In genomic region chr13:85575110-85575509, GRCh38 we compare ENCODE assay signal across 20 cellular contexts.
DNase-seq lines count a peak whose midpoint lies in the region; ATAC-seq and TF ChIP-seq lines count a peak whose summit lies in the region.
"Had no signal": no experiment of that assay in that cellular context is flagged by ENCODE, and none has a peak within 500 bp of the region (broad histone marks: within the 10 kb centered on the region; RNA-seq: fewer than 3 reads in every experiment).

No MANE protein-coding gene starts in this region.

- no peak overlapping the region for H3K4ac ChIP-seq in trophoblast cell (ENCODE audit: low read depth, low read length)

- no peaks in the 10 kb centered on the region for H3K79me2 ChIP-seq in trophoblast cell (ENCODE audit: control insufficient read depth, insufficient read depth, low read length, poor library complexity)

- H4K91ac ChIP-seq in trophoblast cell (ENCODE audit: low read depth, low read length): no peak overlapping the region

- H2BK120ac ChIP-seq in trophoblast cell (ENCODE audit: insufficient read depth, low read length, poor library complexity): no peak overlapping the region

- H3K27ac Mint-ChIP-seq in stimulated activated naive B cell treated with anti-CD40 and anti-IgM and Interleukin-4, amounts not matched to agents 10 μg/mL and 1 μg/mL and 100 μg/mL, for 72 hours: no peak overlapping the region
- H3K27ac Mint-ChIP-seq: B cell; CD14-positive monocyte; CD4-positive, alpha-beta T cell; CD8-positive, alpha-beta memory T cell had no signal

- H3K9me3 Mint-ChIP-seq in stimulated activated naive B cell treated with anti-CD40 and anti-IgM and Interleukin-4, amounts not matched to agents 10 μg/mL and 1 μg/mL and 100 μg/mL, for 72 hours: peaks cover 1 to 8% of the 10 kb centered on the region in 2 donors
- H3K9me3 Mint-ChIP-seq: CD4-positive, alpha-beta T cell had no signal

- no peak overlapping the region for H2AFZ ChIP-seq in trophoblast cell (ENCODE audit: insufficient read depth, low read length, poor library complexity)
- H2AFZ ChIP-seq: GM23248 had no signal

- H3K27me3 ChIP-seq in trophoblast cell (ENCODE audit: insufficient read depth, low read length): no peaks in the 10 kb centered on the region
- no peaks in the 10 kb centered on the region for H3K27me3 ChIP-seq in left lung
- H3K27me3 ChIP-seq: BLaER1 treated with 17β-estradiol and CSF1 and Interleukin-3, amounts not matched to agents 10 nM and 100 nM had no signal

- no peak overlapping the region for H3K9ac ChIP-seq in trophoblast cell (ENCODE audit: low read length)
- H3K9ac ChIP-seq: BLaER1 treated with 17β-estradiol and CSF1 and Interleukin-3, amounts not matched to agents 10 nM and 100 nM; GM23248 had no signal

- ATAC-seq in left lung (no peak), GM18867 (IDR thresholded peaks at IDR 0.05; ENCODE audit: unreplicated experiment) (no peak), GM19395 (IDR thresholded peaks at IDR 0.05; ENCODE audit: unreplicated experiment) (no peak)
- ATAC-seq in stimulated activated naive B cell treated with anti-CD40 and anti-IgM and Interleukin-4, amounts not matched to agents 10 μg/mL and 1 μg/mL and 100 μg/mL, for 72 hours (replicated peaks): no peak

- H3K36me3 Mint-ChIP-seq in stimulated activated naive B cell treated with anti-CD40 and anti-IgM and Interleukin-4, amounts not matched to agents 10 μg/mL and 1 μg/mL and 100 μg/mL, for 72 hours: no peaks in the 10 kb centered on the region
- H3K36me3 Mint-ChIP-seq: CD14-positive monocyte; CD8-positive, alpha-beta memory T cell had no signal

- no peak overlapping the region for H3K4me3 Mint-ChIP-seq in stimulated activated naive B cell treated with anti-CD40 and anti-IgM and Interleukin-4, amounts not matched to agents 10 μg/mL and 1 μg/mL and 100 μg/mL, for 72 hours
- H3K4me3 Mint-ChIP-seq: B cell; CD14-positive monocyte; CD4-positive, alpha-beta T cell; CD8-positive, alpha-beta memory T cell had no signal

- H2BK12ac ChIP-seq in trophoblast cell (ENCODE audit: low read length): peak overlapping the region; percentile 58

- no peak overlapping the region for H4K12ac ChIP-seq in trophoblast cell (ENCODE audit: low read depth, low read length)

- H3K36me3 ChIP-seq in trophoblast cell (ENCODE audit: control insufficient read depth in 1 of 2, insufficient read depth in 2 of 2, low read length in 2 of 2) (no peaks in the 10 kb centered on the region), left lung (no peaks in the 10 kb centered on the region)
- H3K36me3 ChIP-seq: BLaER1 treated with 17β-estradiol and CSF1 and Interleukin-3, amounts not matched to agents 10 nM and 100 nM had no signal

- H3K4me3 ChIP-seq in trophoblast cell (ENCODE audit: low read depth, low read length) (no peak overlapping the region), left lung (no peak overlapping the region)
- H3K4me3 ChIP-seq: BLaER1 treated with 17β-estradiol and CSF1 and Interleukin-3, amounts not matched to agents 10 nM and 100 nM; GM23248 had no signal

- peak; percentile 23 to 66 for DNase-seq in NCI-H524 (lab: John Stamatoyannopoulos, UW)
- DNase-seq in SK-N-DZ (ENCODE audit: low spot score): peak; percentile 54
- peak; percentile 74 for DNase-seq in cerebellar cortex (ENCODE audit: low spot score)
- no peak for DNase-seq in trophoblast cell
- DNase-seq in left lung: no peak
- no peak for DNase-seq in stimulated activated naive B cell treated with anti-CD40 and anti-IgM and Interleukin-4, amounts not matched to agents 10 μg/mL and 1 μg/mL and 100 μg/mL, for 72 hours
- DNase-seq: CD4-positive, alpha-beta T cell; CD8-positive, alpha-beta memory T cell; DMS 273 treated with DMSO at 0.1 percent for 48 hours; DMS79; EL; GF-D8; GM23248; H7; HCEC 1CT had no signal

- TF ChIP-seq CTCF in left lung (IDR thresholded peaks at IDR 0.05): no peak

- H2AK5ac ChIP-seq in trophoblast cell (ENCODE audit: low read length): no peak overlapping the region

- no peaks in the 10 kb centered on the region for H3K9me3 ChIP-seq in trophoblast cell (ENCODE audit: insufficient read depth, low read depth, low read length)
- peaks cover 0 to 3% of the 10 kb centered on the region in 2 donors for H3K9me3 ChIP-seq in left lung
- H3K9me3 ChIP-seq: BLaER1 treated with 17β-estradiol and CSF1 and Interleukin-3, amounts not matched to agents 10 nM and 100 nM had no signal

- H3K4me1 Mint-ChIP-seq in stimulated activated naive B cell treated with anti-CD40 and anti-IgM and Interleukin-4, amounts not matched to agents 10 μg/mL and 1 μg/mL and 100 μg/mL, for 72 hours: no peaks in the 10 kb centered on the region
- H3K4me1 Mint-ChIP-seq: B cell; CD14-positive monocyte; CD8-positive, alpha-beta memory T cell had no signal

- intact Hi-C loops in left lung (cut with DNase I): no loop called here

- no peak overlapping the region for H2BK5ac ChIP-seq in trophoblast cell (ENCODE audit: low read depth, low read length, poor library complexity)

- no peak overlapping the region for H3K14ac ChIP-seq in trophoblast cell (ENCODE audit: low read length)

- no peak overlapping the region for H3K18ac ChIP-seq in trophoblast cell (ENCODE audit: low read length)

- no peaks in the 10 kb centered on the region for H3K4me1 ChIP-seq in trophoblast cell (ENCODE audit: control insufficient read depth in 1 of 2, insufficient read depth in 2 of 2, low read length in 2 of 2)
- H3K4me1 ChIP-seq in left lung: no peaks in the 10 kb centered on the region
- H3K4me1 ChIP-seq: BLaER1 treated with 17β-estradiol and CSF1 and Interleukin-3, amounts not matched to agents 10 nM and 100 nM had no signal

- H3K27ac ChIP-seq in trophoblast cell (ENCODE audit: low read depth, low read length): no peak overlapping the region
- no peak overlapping the region for H3K27ac ChIP-seq in left lung
- H3K27ac ChIP-seq: BLaER1 treated with 17β-estradiol and CSF1 and Interleukin-3, amounts not matched to agents 10 nM and 100 nM; GM23248 had no signal

- no peaks in the 10 kb centered on the region for H3K79me1 ChIP-seq in trophoblast cell (ENCODE audit: low read length)

- H4K8ac ChIP-seq in trophoblast cell (ENCODE audit: low read depth, low read length): no peak overlapping the region

- no peak overlapping the region for H3K23ac ChIP-seq in trophoblast cell (ENCODE audit: low read length)

- H3K27me3 Mint-ChIP-seq in stimulated activated naive B cell treated with anti-CD40 and anti-IgM and Interleukin-4, amounts not matched to agents 10 μg/mL and 1 μg/mL and 100 μg/mL, for 72 hours: no peaks in the 10 kb centered on the region
- H3K27me3 Mint-ChIP-seq: B cell; CD4-positive, alpha-beta T cell; CD8-positive, alpha-beta memory T cell had no signal

- H3K4me2 ChIP-seq in trophoblast cell (ENCODE audit: low read length): no peak overlapping the region
- H3K4me2 ChIP-seq: BLaER1 treated with 17β-estradiol and CSF1 and Interleukin-3, amounts not matched to agents 10 nM and 100 nM had no signal

Comparison
In these comparisons a context has a peak if more than half of its experiments do, and no peak if none do; other contexts are left out.
1. DNase-seq: peak in NCI-H524 (2 of 2), SK-N-DZ (single experiment) and cerebellar cortex (single experiment); none in trophoblast cell (0 of 2), left lung (0 of 2) and stimulated activated naive B cell treated with anti-CD40 and anti-IgM and Interleukin-4, amounts not matched to agents 10 μg/mL and 1 μg/mL and 100 μg/mL, for 72 hours (single experiment).